ENCODE assay signal across 20 cellular contexts in the genomic region with DNA sequence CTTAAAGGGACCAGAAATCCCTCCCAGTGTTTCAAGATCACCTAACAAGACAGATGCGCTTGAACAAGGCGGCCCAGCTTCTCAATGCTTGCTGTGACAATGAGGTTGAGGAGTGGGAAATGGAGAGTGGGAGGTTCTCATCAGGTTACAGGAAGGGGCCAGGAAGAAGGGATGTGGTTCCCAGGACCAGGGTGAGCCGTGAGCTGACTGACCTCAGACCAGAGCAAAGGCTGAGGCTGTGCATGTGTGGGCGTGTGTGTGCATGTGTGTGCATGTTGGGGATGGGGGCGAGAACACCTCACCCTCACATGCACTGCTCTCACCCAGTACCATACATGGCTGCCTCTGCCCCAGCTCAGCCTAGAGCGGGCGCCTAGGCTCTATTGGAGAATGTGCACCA.
A peak's percentile ranks its signal among the peaks of the same experiment; 100 is the strongest.
DNase-seq lines count a peak whose midpoint lies in the region; ATAC-seq, FAIRE-seq and TF ChIP-seq lines count a peak whose summit lies in the region.
"Had no signal": no experiment of that assay in that cellular context is flagged by ENCODE, and none has a peak within 500 bp of the region (broad histone marks: within the 10 kb centered on the region; RNA-seq: fewer than 3 reads in every experiment).

No MANE protein-coding gene starts in this region.

- H3K9me3 Mint-ChIP-seq in activated naive CD8-positive, alpha-beta T cell treated with anti-CD3 and anti-CD28 coated beads, Interleukin-2, amount 50 U/mL, for 24 hours: no peaks in the 10 kb centered on the region
- H3K9me3 Mint-ChIP-seq: CD4-positive, CD25-positive, alpha-beta regulatory T cell; H9 had no signal

- intact Hi-C loops in posterior vena cava (cut with DNase I): no loop called here

- no peaks in the 10 kb centered on the region for H3K4me1 Mint-ChIP-seq in activated naive CD8-positive, alpha-beta T cell treated with anti-CD3 and anti-CD28 coated beads, Interleukin-2, amount 50 U/mL, for 24 hours
- H3K4me1 Mint-ChIP-seq: B cell had no signal

- H3K36me3 ChIP-seq in bronchial epithelial cell (ENCODE audit: control insufficient read depth, insufficient read depth, low read length): no peaks in the 10 kb centered on the region

- peaks cover under 1% of the 10 kb centered on the region for H3K27me3 Mint-ChIP-seq in activated naive CD8-positive, alpha-beta T cell treated with anti-CD3 and anti-CD28 coated beads, Interleukin-2, amount 50 U/mL, for 24 hours

- no peak overlapping the region for H3K4me3 ChIP-seq in bronchial epithelial cell (ENCODE audit: low read depth, low read length)
- H3K4me3 ChIP-seq: A549, PC-9, SK-N-MC had no signal

- no peak for TF ChIP-seq CTCF in GM10248 (IDR thresholded peaks at IDR 0.05; ENCODE audit: control extremely low read depth, extremely low read depth, low read depth, missing control alignments)
- TF ChIP-seq CTCF in GM13976 (IDR thresholded peaks at IDR 0.05; ENCODE audit: borderline replicate concordance, control extremely low read depth, extremely low read depth, insufficient read depth, missing control alignments): no peak
- TF ChIP-seq CTCF in bronchial epithelial cell (IDR thresholded peaks at IDR 0.05; ENCODE audit: insufficient read depth, low read length, severe bottlenecking): no peak

- in situ Hi-C loops in GM13976 (cut with MboI; ENCODE audit: low sequenced_read_pairs, unreplicated experiment): no loop called here

- ATAC-seq in GM18867 (IDR thresholded peaks at IDR 0.05; ENCODE audit: unreplicated experiment): no peak
- ATAC-seq in activated naive CD8-positive, alpha-beta T cell treated with anti-CD3 and anti-CD28 coated beads, Interleukin-2, amount 50 U/mL, for 24 hours: no peak
- ATAC-seq in GM19452 (IDR thresholded peaks at IDR 0.05; ENCODE audit: unreplicated experiment): no peak
- ATAC-seq: A549 had no signal

- no peaks in the 10 kb centered on the region for H3K27me3 ChIP-seq in bronchial epithelial cell (ENCODE audit: control insufficient read depth, insufficient read depth, low read length)

- no peak for FAIRE-seq in bronchial epithelial cell (lab: Jason Lieb, UNC)
- FAIRE-seq: A549 had no signal

- POLR2A ChIA-PET in GM10248 (lab: Yijun Ruan, JAX): no interaction called here

- H3K4me3 Mint-ChIP-seq in activated naive CD8-positive, alpha-beta T cell treated with anti-CD3 and anti-CD28 coated beads, Interleukin-2, amount 50 U/mL, for 24 hours: no peak overlapping the region
- H3K4me3 Mint-ChIP-seq: B cell; CD4-positive, CD25-positive, alpha-beta regulatory T cell; H9 had no signal

- H3K36me3 Mint-ChIP-seq in activated naive CD8-positive, alpha-beta T cell treated with anti-CD3 and anti-CD28 coated beads, Interleukin-2, amount 50 U/mL, for 24 hours (ENCODE audit: low read depth): no peaks in the 10 kb centered on the region
- H3K36me3 Mint-ChIP-seq: CD4-positive, CD25-positive, alpha-beta regulatory T cell had no signal

- DNase-seq in GM10248 (ENCODE audit: extremely low spot score): peak; percentile 38
- DNase-seq in GM13976 (ENCODE audit: low spot score): peak; percentile 56
- DNase-seq in bronchial epithelial cell (ENCODE audit: low read depth): peak; percentile 17
- peak; percentile 49 for DNase-seq in posterior vena cava (ENCODE audit: low spot score)
- no peak for DNase-seq in activated naive CD8-positive, alpha-beta T cell treated with anti-CD3 and anti-CD28 coated beads, Interleukin-2, amount 50 U/mL, for 24 hours
- DNase-seq: CD4-positive, CD25-positive, alpha-beta regulatory T cell; DMS79; H9; KBM-7; NCI-H1092 treated with DMSO at 0.1 percent for 48 hours; NCI-H2029; NCI-H2227 treated with DMSO at 0.1 percent for 48 hours; NCI-H510A treated with DMSO at 0.1 percent for 48 hours; PC-9; SHP77 treated with DMSO at 0.1 percent for 48 hours had no signal

- CTCF ChIA-PET in GM10248 (lab: Yijun Ruan, JAX): interaction anchor here (0.9 to 1.8 kb wide), 3 partner anchors 8 to 17 kb away, joined by 3 to 7 read pairs (median 3); no protein-coding TSS in a partner anchor

- H3K27ac Mint-ChIP-seq in activated naive CD8-positive, alpha-beta T cell treated with anti-CD3 and anti-CD28 coated beads, Interleukin-2, amount 50 U/mL, for 24 hours: no peak overlapping the region
- H3K27ac Mint-ChIP-seq: B cell; CD4-positive, CD25-positive, alpha-beta regulatory T cell had no signal
